In the genomic region with DNA sequence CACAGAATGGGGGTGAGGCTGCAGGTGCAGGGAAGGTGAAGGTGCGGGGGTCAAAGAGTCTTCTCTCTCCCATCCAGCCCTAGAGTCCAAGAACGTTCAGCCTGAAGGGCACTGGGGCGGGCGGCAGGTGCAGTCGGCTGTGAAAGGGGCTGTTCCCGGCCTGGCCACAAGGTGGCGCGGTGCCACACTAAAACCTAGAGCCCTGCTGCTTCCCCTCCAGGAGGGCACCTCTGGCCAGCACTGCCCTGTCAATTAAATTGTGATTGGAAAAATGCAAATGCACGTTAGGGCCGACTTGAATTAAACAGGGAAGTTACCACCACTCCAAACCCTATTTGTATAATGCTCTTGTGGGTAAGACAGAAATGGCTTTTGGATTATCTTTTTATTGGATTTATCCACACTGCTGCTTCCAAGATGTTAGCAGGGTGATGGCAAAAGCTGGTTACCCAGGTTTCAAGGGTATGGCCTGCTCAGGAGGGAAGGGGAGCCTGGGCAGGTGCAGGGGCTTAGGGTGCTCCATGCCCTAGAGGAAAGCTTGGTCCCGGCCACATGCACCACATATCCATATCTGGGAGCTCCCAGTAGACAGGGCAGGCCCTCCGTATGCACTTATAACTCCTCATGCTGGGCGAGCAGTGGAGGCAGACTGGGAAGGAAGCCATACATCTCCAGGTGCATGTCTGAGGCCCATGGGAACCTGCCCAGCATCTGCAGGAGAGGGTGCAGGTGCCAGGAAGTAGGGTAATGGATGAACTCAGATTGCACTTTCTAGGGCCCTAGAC, we compare ENCODE assay signal across 8 cellular contexts.
DNase-seq lines count a peak whose midpoint lies in the region; ATAC-seq and TF ChIP-seq lines count a peak whose summit lies in the region.

No MANE protein-coding gene starts in this region.

- peaks cover 0 to 2% (median under 1%) of the 10 kb centered on the region in 4 donors for H3K4me1 Mint-ChIP-seq in naive thymus-derived CD8-positive, alpha-beta T cell
- peaks cover 12% of the 10 kb centered on the region for H3K4me1 Mint-ChIP-seq in stimulated activated effector memory CD8-positive, alpha-beta T cell treated with anti-CD3 and anti-CD28 coated beads, Interleukin-12 subunit alpha, Interleukin-12 subunit beta, amount 100 ng/mL, for 72 hours

- H3K4me3 ChIP-seq in OCI-LY3 (ENCODE audit: low read length) (no peak overlapping the region), esophagus muscularis mucosa (no peak overlapping the region)

- H3K27ac Mint-ChIP-seq in naive thymus-derived CD8-positive, alpha-beta T cell, result no peak overlapping the region
- H3K27ac Mint-ChIP-seq in stimulated activated effector memory CD8-positive, alpha-beta T cell treated with anti-CD3 and anti-CD28 coated beads, Interleukin-12 subunit alpha, Interleukin-12 subunit beta, amount 100 ng/mL, for 72 hours, result no peak overlapping the region

- no peak overlapping the region for H2AFZ ChIP-seq in OCI-LY3 (ENCODE audit: low read depth, low read length)

- no peak for TF ChIP-seq POLR2A in esophagus muscularis mucosa (IDR thresholded peaks at IDR 0.05; ENCODE audit: low read depth)

- H3K36me3 Mint-ChIP-seq in naive thymus-derived CD8-positive, alpha-beta T cell, result no peaks in the 10 kb centered on the region
- no peaks in the 10 kb centered on the region for H3K36me3 Mint-ChIP-seq in stimulated activated effector memory CD8-positive, alpha-beta T cell treated with anti-CD3 and anti-CD28 coated beads, Interleukin-12 subunit alpha, Interleukin-12 subunit beta, amount 100 ng/mL, for 72 hours

- no peak overlapping the region for H3K4me2 ChIP-seq in OCI-LY3 (ENCODE audit: low read length)

- no peaks in the 10 kb centered on the region for H3K9me3 Mint-ChIP-seq in naive thymus-derived CD8-positive, alpha-beta T cell
- H3K9me3 Mint-ChIP-seq in stimulated activated effector memory CD8-positive, alpha-beta T cell treated with anti-CD3 and anti-CD28 coated beads, Interleukin-12 subunit alpha, Interleukin-12 subunit beta, amount 100 ng/mL, for 72 hours, result no peaks in the 10 kb centered on the region

- H3K27me3 Mint-ChIP-seq in naive thymus-derived CD8-positive, alpha-beta T cell, result peaks cover 0 to 7% (median 1%) of the 10 kb centered on the region in 5 donors

- peak; percentile 64 to 78 for ATAC-seq in naive thymus-derived CD8-positive, alpha-beta T cell
- peak; percentile 70 for ATAC-seq in stimulated activated effector memory CD8-positive, alpha-beta T cell treated with anti-CD3 and anti-CD28 coated beads, Interleukin-12 subunit alpha, Interleukin-12 subunit beta, amount 100 ng/mL, for 72 hours
- ATAC-seq in GM21515 (IDR thresholded peaks at IDR 0.05; ENCODE audit: unreplicated experiment), result no peak

- H3K27ac ChIP-seq in OCI-LY3 (ENCODE audit: low read length) (no peak overlapping the region), esophagus muscularis mucosa (replicated peaks in 1 of 4) (peak overlapping the region; percentile 77 to 88 (median 83))

- no peaks in the 10 kb centered on the region for H3K79me2 ChIP-seq in OCI-LY3 (ENCODE audit: low read length)

- no peaks in the 10 kb centered on the region for H3K4me1 ChIP-seq in OCI-LY3 (ENCODE audit: low read length)
- peaks cover 65 to 99% (median 88%) of the 10 kb centered on the region in 4 donors for H3K4me1 ChIP-seq in esophagus muscularis mucosa

- no peak overlapping the region for H3K9ac ChIP-seq in OCI-LY3 (ENCODE audit: low read length)

- intact Hi-C loops in esophagus muscularis mucosa (cut with DNase I), result loop anchor here (2.0 to 5.0 kb wide), 3 partner anchors 118 to 232 kb away; a partner anchor contains a TSS

- H3K27me3 ChIP-seq in OCI-LY3 (ENCODE audit: low read depth, low read length) (peaks cover 13% of the 10 kb centered on the region; the same call in 1 of the 2 replicates), esophagus muscularis mucosa (no peaks in the 10 kb centered on the region)

- POLR2A ChIA-PET in naive thymus-derived CD8-positive, alpha-beta T cell (lab: Charles Lee), result no interaction called here

- H3K36me3 ChIP-seq in OCI-LY3 (replicated peaks; ENCODE audit: low read depth, low read length) (no peaks in the 10 kb centered on the region), esophagus muscularis mucosa (peaks cover 0 to 47% (median 30%) of the 10 kb centered on the region in 4 donors)

- TF ChIP-seq CTCF in GM12873 (IDR thresholded peaks at IDR 0.05; ENCODE audit: insufficient read depth, low read depth, low read length, missing control alignments), result peak; percentile 92
- peak; percentile 91 for TF ChIP-seq CTCF in OCI-LY3 (IDR thresholded peaks at IDR 0.05; ENCODE audit: low read depth, low read length)
- peak; percentile 94 to 97 (median 95) for TF ChIP-seq CTCF in esophagus muscularis mucosa (IDR thresholded peaks at IDR 0.05)

- WGBS in esophagus muscularis mucosa, result 22% methylated on average over 7 of the region's 13 CpGs

- H4K20me1 ChIP-seq in OCI-LY3 (ENCODE audit: insufficient read depth, low read length), result no peaks in the 10 kb centered on the region

- TF ChIP-seq EP300 in esophagus muscularis mucosa (IDR thresholded peaks at IDR 0.05), result no peak

- H3K9me3 ChIP-seq in OCI-LY3 (ENCODE audit: insufficient read depth, low read length) (no peaks in the 10 kb centered on the region), esophagus muscularis mucosa (no peaks in the 10 kb centered on the region)

- no peak overlapping the region for H3K4me3 Mint-ChIP-seq in naive thymus-derived CD8-positive, alpha-beta T cell
- H3K4me3 Mint-ChIP-seq in stimulated activated effector memory CD8-positive, alpha-beta T cell treated with anti-CD3 and anti-CD28 coated beads, Interleukin-12 subunit alpha, Interleukin-12 subunit beta, amount 100 ng/mL, for 72 hours, result no peak overlapping the region

- DNase-seq in HUDEP-2 (lab: John Stamatoyannopoulos, UW; ENCODE audit: unreplicated experiment in 76 of 76) (peak in 63 of 76 experiments; percentile 4 to 82 (median 47)), activated T-cell treated with anti-CD3 and anti-CD28 coated beads for 4 hours (peak; percentile 58), esophagus muscularis mucosa (ENCODE audit: extremely low spot score) (peak; percentile 94)
- DNase-seq in naive thymus-derived CD8-positive, alpha-beta T cell, result peak; percentile 39 to 76 (median 66)
- DNase-seq in stimulated activated effector memory CD8-positive, alpha-beta T cell treated with anti-CD3 and anti-CD28 coated beads, Interleukin-12 subunit alpha, Interleukin-12 subunit beta, amount 100 ng/mL, for 72 hours (ENCODE audit: low spot score in 2 of 2), result peak; percentile 74 to 88
